ENCODE assay signal across 9 cellular contexts in the genomic region with DNA sequence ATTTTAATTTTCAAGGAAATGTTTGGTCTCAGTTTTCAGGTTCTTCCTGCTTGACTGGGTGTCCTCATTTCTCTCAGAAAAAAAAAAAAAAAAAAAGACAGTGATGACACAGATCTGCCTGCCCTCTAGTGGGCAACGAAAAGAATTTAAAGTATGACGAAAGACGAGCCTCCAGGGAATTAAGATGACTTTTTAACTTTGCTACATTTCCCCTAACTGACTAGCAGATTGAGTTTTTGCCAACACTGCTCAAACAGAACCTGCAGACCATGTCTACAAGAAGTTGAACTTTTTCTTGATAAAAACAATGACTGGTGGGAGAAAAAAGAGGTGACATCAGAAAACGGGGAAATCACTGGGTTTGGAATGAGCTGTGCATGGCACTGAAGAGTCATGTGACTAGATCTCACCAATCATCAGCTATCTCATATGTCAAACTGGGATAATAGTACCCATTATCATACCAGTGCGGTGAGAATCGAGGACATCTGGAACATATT. TPM values are rescaled to one million over a fixed set of nuclear protein-coding genes. Genes with fewer than 3 reads are reported as not detected.
DNase-seq lines count a peak whose midpoint lies in the region; ATAC-seq, FAIRE-seq and TF ChIP-seq lines count a peak whose summit lies in the region.
"Had no signal": no experiment of that assay in that cellular context is flagged by ENCODE, and none has a peak within 500 bp of the region (broad histone marks: within the 10 kb centered on the region; RNA-seq: fewer than 3 reads in every experiment).

No MANE protein-coding gene starts in this region.

- intact Hi-C loops in pancreas (cut with DNase I): loop anchor here in 1 of 3 donors (10.0 kb wide), 1 partner anchor 366 kb away; no protein-coding TSS in a partner anchor

- H3K4me3 ChIP-seq in DOHH2 (ENCODE audit: low read length) (peak overlapping the region; percentile 53), pancreas (no peak overlapping the region)
- H3K4me3 ChIP-seq: skin epidermis had no signal

- H3K27ac ChIP-seq in DOHH2 (ENCODE audit: low read depth, low read length) (no peak overlapping the region), pancreas (no peak overlapping the region)

- DNase-seq in NCI-H526 treated with DMSO at 0.1 percent for 48 hours (lab: John Stamatoyannopoulos, UW) (peak; percentile 2), germinal center (ENCODE audit: low spot score) (peak; percentile 62), pancreas (peak in 1 of 6 donors; percentile 26)
- DNase-seq in activated T-helper 9 cell treated with anti-CD3 and anti-CD28 coated beads, Interleukin-2, amount 50 U/mL, for 16 hours (ENCODE audit: low read depth): peak; percentile 20
- no peak for DNase-seq in NK-92 treated with Interleukin-12 subunit alpha and Interleukin-12 subunit beta, amount 100 ng/mL, for 24 hours (lab: John Stamatoyannopoulos, UW)

- TF ChIP-seq CTCF in DOHH2 (IDR thresholded peaks at IDR 0.05; ENCODE audit: low read depth, low read length, poor library complexity, severe bottlenecking): peak; percentile 77
- TF ChIP-seq CTCF in pancreas (IDR thresholded peaks at IDR 0.05): peak in 3 of 4 donors; percentile 26 to 54 (median 38)

- H3K36me3 ChIP-seq in DOHH2 (ENCODE audit: control insufficient read depth, low read length) (no peaks in the 10 kb centered on the region), pancreas (no peaks in the 10 kb centered on the region)

- peak; percentile 82 for FAIRE-seq in pancreas (lab: Jason Lieb, UNC)

- peaks cover 8% of the 10 kb centered on the region for H3K4me1 ChIP-seq in DOHH2 (ENCODE audit: control insufficient read depth, low read length)
- peaks cover 0 to 4% (median 0%) of the 10 kb centered on the region in 3 donors for H3K4me1 ChIP-seq in pancreas

- no peaks in the 10 kb centered on the region for H3F3A ChIP-seq in DOHH2 (ENCODE audit: control insufficient read depth, insufficient read depth)

- H3K27me3 ChIP-seq in DOHH2 (ENCODE audit: control insufficient read depth, low read length): no peaks in the 10 kb centered on the region
- no peaks in the 10 kb centered on the region for H3K27me3 ChIP-seq in pancreas

- H3K79me2 ChIP-seq in DOHH2 (ENCODE audit: control insufficient read depth, low read length): no peaks in the 10 kb centered on the region

- ATAC-seq in GM19351 (IDR thresholded peaks at IDR 0.05; ENCODE audit: unreplicated experiment): peak; percentile 71
- peak; percentile 66 for ATAC-seq in HG03439 (IDR thresholded peaks at IDR 0.05; ENCODE audit: unreplicated experiment)
- ATAC-seq in pancreas: peak; percentile 86 to 92 (median 90)

- no peaks in the 10 kb centered on the region for H3K9me3 ChIP-seq in DOHH2 (ENCODE audit: control insufficient read depth, insufficient read depth, low read length)
- no peaks in the 10 kb centered on the region for H3K9me3 ChIP-seq in pancreas

- peak overlapping the region; percentile 52 for H3K4me2 ChIP-seq in DOHH2 (ENCODE audit: low read length)

- WGBS in pancreas, 2 donors: 4% methylated on average over 6 of the region's 6 CpGs

- H3K9me2 ChIP-seq in DOHH2 (replicated peaks; ENCODE audit: control insufficient read depth, low read length): no peaks in the 10 kb centered on the region

- H4K20me1 ChIP-seq in DOHH2 (ENCODE audit: control insufficient read depth, insufficient read depth, low read depth, low read length): no peaks in the 10 kb centered on the region

RNA-seq across cellular contexts. Expression of a gene that starts 40.8 kb away (rescaled TPM):
- under 1 TPM; 0.09 to 0.41 (median 0.29) TPM for total RNA-seq in pancreas
- polyA plus RNA-seq in pancreas: under 1 TPM; 0.05 to 0.08 TPM
